In genomic region chr14:64540208-64541202, GRCh38 we compare ENCODE assay signal across 8 cellular contexts. TPM values are rescaled to one million over a fixed set of nuclear protein-coding genes. Genes with fewer than 3 reads are reported as not detected.
A peak's percentile ranks its signal among the peaks of the same experiment; 100 is the strongest.
DNase-seq lines count a peak whose midpoint lies in the region; ATAC-seq and TF ChIP-seq lines count a peak whose summit lies in the region.

HSPA2 (plus strand) TSS chr14:64540741; CDS start chr14:64540850, 109 bp downstream.

- peak within 1 kb of the TSS in 1 of 2 donors; percentile 63 for H3K9ac ChIP-seq in liver (ENCODE audit: low read depth in 1 of 2, low read length in 2 of 2)

- H3K9me3 ChIP-seq in A673 (ENCODE audit: low read depth, low read length, poor library complexity, severe bottlenecking) (peaks cover 11% of the 10 kb centered on the region), liver (ENCODE audit: control insufficient read depth in 4 of 4, low read length in 3 of 4) (peaks cover 0 to 11% (median 3%) of the 10 kb centered on the region in 4 donors)

- ATAC-seq in GM18907 (IDR thresholded peaks at IDR 0.05; ENCODE audit: unreplicated experiment) (peak; percentile 96), HG03175 (IDR thresholded peaks at IDR 0.05; ENCODE audit: unreplicated experiment) (peak; percentile 97)

- TF ChIP-seq CTCF in A673 (conservative IDR thresholded peaks at IDR 0.05; ENCODE audit: low read depth, low read length) (peak; percentile 86), liver (IDR thresholded peaks at IDR 0.05; ENCODE audit: low read depth, low read length, missing input control) (peak; percentile 76)

- peak; percentile 81 to 84 for TF ChIP-seq RAD21 in liver (IDR thresholded peaks at IDR 0.05)

- CTCF ChIA-PET in A673 (lab: Charles Lee), result interaction anchor here (0.6 to 1.0 kb wide), 3 partner anchors 62 to 248 kb away, joined by 4 to 9 read pairs (median 7); no protein-coding TSS in a partner anchor

- H3K36me3 ChIP-seq in A673 (ENCODE audit: insufficient read depth, low read length, poor library complexity, severe bottlenecking) (no peaks in the 10 kb centered on the region), liver (ENCODE audit: control insufficient read depth in 4 of 4, insufficient read depth in 3 of 4, low read depth in 1 of 4, low read length in 3 of 4) (no peaks in the 10 kb centered on the region)

- POLR2A ChIA-PET in A673 (lab: Charles Lee; ENCODE audit: low non-redundant PET), result interaction anchor here (0.6 to 1.0 kb wide), 4 partner anchors 98 to 1086 kb away, joined by 3 to 11 read pairs (median 4); partner anchors contain the start of gene MTHFD1

- H3K27ac ChIP-seq in A673 (ENCODE audit: low read depth, low read length, poor library complexity, severe bottlenecking) (peak within 1 kb of the TSS; percentile 76), liver (ENCODE audit: low read depth in 1 of 2, low read length in 2 of 2) (peak within 1 kb of the TSS; percentile 71 to 86)

- H3K27me3 ChIP-seq in A673 (replicated peaks; ENCODE audit: insufficient read depth, low read depth, low read length, poor library complexity) (no peaks in the 10 kb centered on the region), liver (ENCODE audit: control insufficient read depth in 4 of 4, insufficient read depth in 4 of 4, low read length in 3 of 4) (peaks cover 0 to 4% (median 0%) of the 10 kb centered on the region in 4 donors)

- intact Hi-C loops in A673 (cut with micrococcal nuclease; ENCODE audit: unreplicated experiment), result loop anchor here (1.0 to 10.0 kb wide), 3 partner anchors 35 to 224 kb away; no protein-coding TSS in a partner anchor

- peak within 1 kb of the TSS; percentile 59 for H3K4me3 ChIP-seq in A673 (ENCODE audit: low read depth, low read length, poor library complexity, severe bottlenecking)
- peak within 1 kb of the TSS; percentile 48 to 64 (median 54) for H3K4me3 ChIP-seq in liver (ENCODE audit: low read depth in 1 of 3, low read length in 3 of 3)

- WGBS in liver, result 10% methylated on average over 79 of the region's 79 CpGs

- BruUV-seq in A673 (replicated peaks; lab: Mats Ljungman, UMichigan), result no TSS peak

- peak; percentile 99 for DNase-seq in A673 (ENCODE audit: low spot score)
- DNase-seq in NCI-H524 (lab: John Stamatoyannopoulos, UW), result peak; percentile 98 to 99
- DNase-seq in activated CD4-positive, alpha-beta T cell treated with anti-CD3 and anti-CD28 coated beads, Interleukin-2, amount 50 U/mL, for 48 hours, result peak; percentile 96 to 97
- peak; percentile 95 to 99 for DNase-seq in dermis microvascular lymphatic vessel endothelial cell (ENCODE audit: low read depth in 2 of 2)
- DNase-seq in stimulated activated CD4-positive, alpha-beta T cell treated with anti-CD3 and anti-CD28 coated beads, Interleukin-4, amount 100 ng/mL, for 24 hours, result peak; percentile 95

- H3K4me1 ChIP-seq in A673 (ENCODE audit: insufficient read depth, low read length, poor library complexity, severe bottlenecking), result no peaks in the 10 kb centered on the region
- H3K4me1 ChIP-seq in liver (ENCODE audit: control insufficient read depth in 4 of 4, insufficient read depth in 4 of 4, low read length in 3 of 4), result peaks cover 0 to 12% (median 2%) of the 10 kb centered on the region in 4 donors

TF ChIP-seq in liver, 16 proteins besides CTCF, POLR2A, EP300 and RAD21:
- TF ChIP-seq HNF4G (IDR thresholded peaks at IDR 0.05) (peak; percentile 42), JUND (IDR thresholded peaks at IDR 0.05) (no peak), YY1 (IDR thresholded peaks at IDR 0.05) (no peak), FOXA2 (IDR thresholded peaks at IDR 0.05) (peak; percentile 72), FOXA1 (IDR thresholded peaks at IDR 0.05) (peak; percentile 59), GABPA (IDR thresholded peaks at IDR 0.05 in 1 of 2, conservative IDR thresholded peaks at IDR 0.05 in 1 of 2) (no peak), NR2F2 (IDR thresholded peaks at IDR 0.05) (peak; percentile 35), SP1 (IDR thresholded peaks at IDR 0.05) (peak; percentile 99), RXRA (IDR thresholded peaks at IDR 0.05) (peak; percentile 56 to 61), EGR1 (IDR thresholded peaks at IDR 0.05; ENCODE audit: low read depth in 2 of 2) (peak in 1 of 2 donors; percentile 20), TAF1 (conservative IDR thresholded peaks at IDR 0.05) (peak; percentile 98), HNF4A (conservative IDR thresholded peaks at IDR 0.05) (peak; percentile 70 to 80), ZBTB33 (IDR thresholded peaks at IDR 0.05) (peak; percentile 89)
- TF ChIP-seq, protein P1, sequence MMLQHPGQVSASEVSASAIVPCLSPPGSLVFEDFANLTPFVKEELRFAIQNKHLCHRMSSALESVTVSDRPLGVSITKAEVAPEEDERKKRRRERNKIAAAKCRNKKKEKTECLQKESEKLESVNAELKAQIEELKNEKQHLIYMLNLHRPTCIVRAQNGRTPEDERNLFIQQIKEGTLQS (IDR thresholded peaks at IDR 0.05), result peak; percentile 20
- TF ChIP-seq, protein P2, sequence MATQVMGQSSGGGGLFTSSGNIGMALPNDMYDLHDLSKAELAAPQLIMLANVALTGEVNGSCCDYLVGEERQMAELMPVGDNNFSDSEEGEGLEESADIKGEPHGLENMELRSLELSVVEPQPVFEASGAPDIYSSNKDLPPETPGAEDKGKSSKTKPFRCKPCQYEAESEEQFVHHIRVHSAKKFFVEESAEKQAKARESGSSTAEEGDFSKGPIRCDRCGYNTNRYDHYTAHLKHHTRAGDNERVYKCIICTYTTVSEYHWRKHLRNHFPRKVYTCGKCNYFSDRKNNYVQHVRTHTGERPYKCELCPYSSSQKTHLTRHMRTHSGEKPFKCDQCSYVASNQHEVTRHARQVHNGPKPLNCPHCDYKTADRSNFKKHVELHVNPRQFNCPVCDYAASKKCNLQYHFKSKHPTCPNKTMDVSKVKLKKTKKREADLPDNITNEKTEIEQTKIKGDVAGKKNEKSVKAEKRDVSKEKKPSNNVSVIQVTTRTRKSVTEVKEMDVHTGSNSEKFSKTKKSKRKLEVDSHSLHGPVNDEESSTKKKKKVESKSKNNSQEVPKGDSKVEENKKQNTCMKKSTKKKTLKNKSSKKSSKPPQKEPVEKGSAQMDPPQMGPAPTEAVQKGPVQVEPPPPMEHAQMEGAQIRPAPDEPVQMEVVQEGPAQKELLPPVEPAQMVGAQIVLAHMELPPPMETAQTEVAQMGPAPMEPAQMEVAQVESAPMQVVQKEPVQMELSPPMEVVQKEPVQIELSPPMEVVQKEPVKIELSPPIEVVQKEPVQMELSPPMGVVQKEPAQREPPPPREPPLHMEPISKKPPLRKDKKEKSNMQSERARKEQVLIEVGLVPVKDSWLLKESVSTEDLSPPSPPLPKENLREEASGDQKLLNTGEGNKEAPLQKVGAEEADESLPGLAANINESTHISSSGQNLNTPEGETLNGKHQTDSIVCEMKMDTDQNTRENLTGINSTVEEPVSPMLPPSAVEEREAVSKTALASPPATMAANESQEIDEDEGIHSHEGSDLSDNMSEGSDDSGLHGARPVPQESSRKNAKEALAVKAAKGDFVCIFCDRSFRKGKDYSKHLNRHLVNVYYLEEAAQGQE (IDR thresholded peaks at IDR 0.05), result peak; percentile 89
- TF ChIP-seq, protein P3, sequence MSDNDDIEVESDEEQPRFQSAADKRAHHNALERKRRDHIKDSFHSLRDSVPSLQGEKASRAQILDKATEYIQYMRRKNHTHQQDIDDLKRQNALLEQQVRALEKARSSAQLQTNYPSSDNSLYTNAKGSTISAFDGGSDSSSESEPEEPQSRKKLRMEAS (IDR thresholded peaks at IDR 0.05), result peak; percentile 80

RNA-seq across cellular contexts. Expression of gene HSPA2, which starts in this region (rescaled TPM):
- total RNA-seq in A673 (2021), result 13.8 and 14.3 TPM in 2 replicates
- total RNA-seq in dermis microvascular lymphatic vessel endothelial cell, result 3.3 and 6.3 TPM in 2 replicates
- total RNA-seq in liver, result 1 to 10 TPM; 3.4 to 5.6 TPM
- 1 to 10 TPM; 1.2 to 4.8 TPM for polyA plus RNA-seq in liver

Comparison
In these comparisons a context has a peak if more than half of its experiments do, and no peak if none do; other contexts are left out.
1. Peak in every context shown above with its lines: DNase-seq, ATAC-seq, H3K4me3 ChIP-seq and H3K27ac ChIP-seq.